ENCODE assay signal across 8 cellular contexts in genomic region chr11:59668950-59669610, GRCh38. TPM values are rescaled to one million over a fixed set of nuclear protein-coding genes. Genes with fewer than 3 reads are reported as not detected.
DNase-seq lines count a peak whose midpoint lies in the region; ATAC-seq and TF ChIP-seq lines count a peak whose summit lies in the region.

Gene PATL1 (minus strand): TSS chr11:59669037. CDS start chr11:59668895, 142 bp downstream.

- peaks cover 34% of the 10 kb centered on the region for H3K4me1 ChIP-seq in upper lobe of right lung

- H3K9me3 Mint-ChIP-seq in T-helper 1 cell treated with Interleukin-12 subunit alpha and Interleukin-12 subunit beta and Interleukin-4 antibody, amounts not matched to agents 30 μg/mL and 1 μg/mL, for 36 hours: no peaks in the 10 kb centered on the region

- intact Hi-C loops in left cardiac atrium (cut with DNase I) (loop anchor here in 1 of 2 donors (10.0 kb wide), 1 partner anchor 54 kb away; the partner anchor contains the start of gene OSBP), posterior vena cava (cut with DNase I) (loop anchor here in 1 of 2 donors (10.0 kb wide), 2 partner anchors 54 to 114 kb away; partner anchors contain the start of gene OSBP), upper lobe of right lung (cut with DNase I) (no loop called here)

- H3K9me3 ChIP-seq in upper lobe of right lung: no peaks in the 10 kb centered on the region

- ATAC-seq in HG02884 (IDR thresholded peaks at IDR 0.05; ENCODE audit: unreplicated experiment): peak; percentile 90
- ATAC-seq in left cardiac atrium: peak; percentile 97
- ATAC-seq in upper lobe of right lung: peak; percentile 96

- H3K4me3 ChIP-seq in upper lobe of right lung: peak within 1 kb of the TSS; percentile 85

- no peaks in the 10 kb centered on the region for H3K27me3 ChIP-seq in upper lobe of right lung

- peak; percentile 99 for DNase-seq in GM13977 (ENCODE audit: low spot score)
- DNase-seq in NCI-H1694 (lab: John Stamatoyannopoulos, UW): peak; percentile 92
- DNase-seq in amniotic stem cell (lab: John Stamatoyannopoulos, UW): peak; percentile 96
- peak; percentile 100 for DNase-seq in left cardiac atrium
- DNase-seq in posterior vena cava (ENCODE audit: low spot score): peak; percentile 100
- DNase-seq in upper lobe of right lung: peak; percentile 100

- H3K4me1 Mint-ChIP-seq in T-helper 1 cell treated with Interleukin-12 subunit alpha and Interleukin-12 subunit beta and Interleukin-4 antibody, amounts not matched to agents 30 μg/mL and 1 μg/mL, for 36 hours (ENCODE audit: low read depth): peaks cover 33% of the 10 kb centered on the region

- no peaks in the 10 kb centered on the region for H3K27me3 Mint-ChIP-seq in T-helper 1 cell treated with Interleukin-12 subunit alpha and Interleukin-12 subunit beta and Interleukin-4 antibody, amounts not matched to agents 30 μg/mL and 1 μg/mL, for 36 hours (ENCODE audit: low read depth)

- peak within 1 kb of the TSS; percentile 99 for H3K27ac Mint-ChIP-seq in T-helper 1 cell treated with Interleukin-12 subunit alpha and Interleukin-12 subunit beta and Interleukin-4 antibody, amounts not matched to agents 30 μg/mL and 1 μg/mL, for 36 hours

- in situ Hi-C loops in GM13977 (cut with MboI; ENCODE audit: low pct_unique_long_range_greater_than_20kb, low sequenced_read_pairs, unreplicated experiment): no loop called here

- peaks cover 18% of the 10 kb centered on the region for H3K36me3 Mint-ChIP-seq in T-helper 1 cell treated with Interleukin-12 subunit alpha and Interleukin-12 subunit beta and Interleukin-4 antibody, amounts not matched to agents 30 μg/mL and 1 μg/mL, for 36 hours (ENCODE audit: low read depth)

- TF ChIP-seq CTCF in GM13977 (IDR thresholded peaks at IDR 0.05; ENCODE audit: extremely low read depth, insufficient read depth, missing control alignments) (peak; percentile 13), upper lobe of right lung (IDR thresholded peaks at IDR 0.05) (no peak)

- peak within 1 kb of the TSS; percentile 95 for H3K4me3 Mint-ChIP-seq in T-helper 1 cell treated with Interleukin-12 subunit alpha and Interleukin-12 subunit beta and Interleukin-4 antibody, amounts not matched to agents 30 μg/mL and 1 μg/mL, for 36 hours

- H3K36me3 ChIP-seq in upper lobe of right lung: peaks cover 27% of the 10 kb centered on the region

- peak within 1 kb of the TSS; percentile 98 for H3K27ac ChIP-seq in upper lobe of right lung

RNA-seq across cellular contexts. Expression of gene PATL1, which starts in this region (rescaled TPM):
- total RNA-seq in left cardiac atrium (10 to 100 TPM; 21.6 to 28.2 TPM), posterior vena cava (10 to 100 TPM; 19.4 to 24.2 TPM), upper lobe of right lung (35.9 TPM)

Comparison
In these comparisons a context has a peak if more than half of its experiments do, and no peak if none do; other contexts are left out.
1. Peak in every context shown above with its lines: DNase-seq, ATAC-seq, H3K4me3 ChIP-seq and H3K27ac ChIP-seq.